Comparison of ENCODE assay signal across 19 cellular contexts in genomic region chr5:9482381-9482780, GRCh38.
DNase-seq lines count a peak whose midpoint lies in the region; ATAC-seq, FAIRE-seq and TF ChIP-seq lines count a peak whose summit lies in the region.
"Had no signal": no experiment of that assay in that cellular context is flagged by ENCODE, and none has a peak within 500 bp of the region (broad histone marks: within the 10 kb centered on the region; RNA-seq: fewer than 3 reads in every experiment).

No MANE protein-coding gene starts in this region.

- no peaks in the 10 kb centered on the region for H3K4me1 ChIP-seq in HEK293 (ENCODE audit: control insufficient read depth, insufficient read depth, low read length)
- peaks cover 35% of the 10 kb centered on the region for H3K4me1 ChIP-seq in SJSA1 (replicated peaks)
- peaks cover 3 to 5% of the 10 kb centered on the region in 2 donors for H3K4me1 ChIP-seq in neuronal stem cell (ENCODE audit: control insufficient read depth in 2 of 2, insufficient read depth in 1 of 2, low read depth in 1 of 2, low read length in 2 of 2)

- no peak for FAIRE-seq in frontal cortex (lab: Jason Lieb, UNC)
- FAIRE-seq: GM12878, GM18507, H1 had no signal

- no peak for TF ChIP-seq CTCF in HEK293 (tag by site-specific recombination; IDR thresholded peaks at IDR 0.05)
- no peak for TF ChIP-seq CTCF in activated CD8-positive, alpha-beta T cell treated with anti-CD3 and anti-CD28 coated beads for 36 hours (IDR thresholded peaks at IDR 0.05)

- no peak overlapping the region for H3K27ac ChIP-seq in HEK293 (ENCODE audit: extremely low read depth, low read depth, low read length)
- H3K27ac ChIP-seq in SJSA1, result peak overlapping the region; percentile 85
- no peak overlapping the region for H3K27ac ChIP-seq in neuronal stem cell (replicated peaks; ENCODE audit: low read length)

- intact Hi-C loops in activated CD8-positive, alpha-beta T cell treated with anti-CD3 and anti-CD28 coated beads for 36 hours (cut with micrococcal nuclease), result no loop called here

- CTCF ChIA-PET in HEK293 (lab: Yijun Ruan, JAX), result no interaction called here
- CTCF ChIA-PET in activated CD8-positive, alpha-beta T cell treated with anti-CD3 and anti-CD28 coated beads for 36 hours (lab: Charles Lee), result no interaction called here

- H3K27me3 ChIP-seq in SJSA1 (replicated peaks), result no peaks in the 10 kb centered on the region
- H3K27me3 ChIP-seq in neuronal stem cell (ENCODE audit: control insufficient read depth in 3 of 3, insufficient read depth in 3 of 3, low read depth in 1 of 3, low read length in 3 of 3), result no peaks in the 10 kb centered on the region

- H3K27ac Mint-ChIP-seq in activated CD8-positive, alpha-beta T cell treated with anti-CD3 and anti-CD28 coated beads for 36 hours, result no peak overlapping the region
- H3K27ac Mint-ChIP-seq: CD4-positive, alpha-beta memory T cell had no signal

- peaks cover 13% of the 10 kb centered on the region for H3K9me3 Mint-ChIP-seq in activated CD8-positive, alpha-beta T cell treated with anti-CD3 and anti-CD28 coated beads for 36 hours

- ATAC-seq in activated CD8-positive, alpha-beta T cell treated with anti-CD3 and anti-CD28 coated beads for 36 hours, result no peak
- no peak for ATAC-seq in HG03196 (IDR thresholded peaks at IDR 0.05; ENCODE audit: unreplicated experiment)
- ATAC-seq: GM12878 had no signal

- no peak overlapping the region for H2AK5ac ChIP-seq in neuronal stem cell (ENCODE audit: low read depth, low read length)

- H3K9me3 ChIP-seq in HEK293 (ENCODE audit: control insufficient read depth, insufficient read depth, low read depth, low read length), result no peaks in the 10 kb centered on the region
- H3K9me3 ChIP-seq in SJSA1 (replicated peaks), result peaks cover 16% of the 10 kb centered on the region
- peaks cover 7 to 18% of the 10 kb centered on the region in 2 donors for H3K9me3 ChIP-seq in neuronal stem cell (replicated peaks in 1 of 2; ENCODE audit: control insufficient read depth in 2 of 2, insufficient read depth in 1 of 2, low read depth in 1 of 2, low read length in 2 of 2)

- no peak overlapping the region for H2BK15ac ChIP-seq in neuronal stem cell (ENCODE audit: low read length)

- H3K4me3 ChIP-seq in HEK293 (ENCODE audit: low read depth, low read length) (no peak overlapping the region), SJSA1 (no peak overlapping the region), neuronal stem cell (ENCODE audit: low read length in 2 of 2) (no peak overlapping the region)
- H3K4me3 ChIP-seq: GM12878 had no signal

- H3K36me3 Mint-ChIP-seq in activated CD8-positive, alpha-beta T cell treated with anti-CD3 and anti-CD28 coated beads for 36 hours (ENCODE audit: low read depth), result no peaks in the 10 kb centered on the region
- H3K36me3 Mint-ChIP-seq: CD4-positive, alpha-beta memory T cell had no signal

- H3K18ac ChIP-seq in neuronal stem cell (ENCODE audit: low read length), result peak overlapping the region; percentile 22

- H4K91ac ChIP-seq in neuronal stem cell (ENCODE audit: low read depth, low read length, poor library complexity), result no peak overlapping the region

- DNase-seq in SJSA1 (ENCODE audit: low read depth in 1 of 2, low spot score in 2 of 2), result no peak
- no peak for DNase-seq in neuronal stem cell (ENCODE audit: low spot score)
- DNase-seq in activated CD8-positive, alpha-beta T cell treated with anti-CD3 and anti-CD28 coated beads for 36 hours, result no peak
- no peak for DNase-seq in frontal cortex (ENCODE audit: low spot score in 2 of 2)
- DNase-seq in NK-92 treated with Interleukin-12 subunit alpha and Interleukin-12 subunit beta, amount 100 ng/mL, for 24 hours (lab: John Stamatoyannopoulos, UW), result no peak
- DNase-seq: C1 segment of cervical spinal cord; CD4-positive, alpha-beta memory T cell; COR-L47; DMS 273 treated with DMSO at 0.1 percent for 48 hours; DMS79; EL; GDM1; H7; HCEC 1CT had no signal

- H2BK5ac ChIP-seq in neuronal stem cell (ENCODE audit: low read length), result no peak overlapping the region

- no peaks in the 10 kb centered on the region for H3K36me3 ChIP-seq in HEK293 (ENCODE audit: control insufficient read depth in 2 of 2, insufficient read depth in 1 of 2, low read length in 2 of 2)
- no peaks in the 10 kb centered on the region for H3K36me3 ChIP-seq in SJSA1
- H3K36me3 ChIP-seq in neuronal stem cell (replicated peaks in 1 of 2; ENCODE audit: control insufficient read depth in 2 of 2, insufficient read depth in 2 of 2, low read length in 2 of 2), result peaks cover 0 to 9% of the 10 kb centered on the region in 2 donors

- WGBS in neuronal stem cell (ENCODE audit: extremely low coverage in 2 of 2, insufficient read length in 2 of 2, insufficient replicate concordance in 1 of 2), 2 donors, result no CpG with 5 or more reads among the region's 2 CpGs

- H3K14ac ChIP-seq in neuronal stem cell (ENCODE audit: low read length), result no peak overlapping the region

- POLR2A ChIA-PET in HEK293 (lab: Yijun Ruan, JAX), result no interaction called here
- POLR2A ChIA-PET in activated CD8-positive, alpha-beta T cell treated with anti-CD3 and anti-CD28 coated beads for 36 hours (lab: Charles Lee), result no interaction called here

- no peak overlapping the region for H2BK12ac ChIP-seq in neuronal stem cell (ENCODE audit: low read length)

- H2AFZ ChIP-seq in neuronal stem cell (ENCODE audit: low read length), result no peak overlapping the region

- H3K27me3 Mint-ChIP-seq in activated CD8-positive, alpha-beta T cell treated with anti-CD3 and anti-CD28 coated beads for 36 hours, result no peaks in the 10 kb centered on the region
- H3K27me3 Mint-ChIP-seq: CD4-positive, alpha-beta memory T cell had no signal

- no peak overlapping the region for H3K4me2 ChIP-seq in neuronal stem cell (ENCODE audit: insufficient read depth, low read length, poor library complexity, severe bottlenecking)

- peaks cover 9% of the 10 kb centered on the region for H3K79me1 ChIP-seq in neuronal stem cell (ENCODE audit: low read depth, low read length)

- H3K23ac ChIP-seq in neuronal stem cell (ENCODE audit: low read depth, low read length, poor library complexity), result no peak overlapping the region

- no peak overlapping the region for H2BK120ac ChIP-seq in neuronal stem cell (ENCODE audit: low read depth, low read length)

- no peak overlapping the region for H3K9ac ChIP-seq in neuronal stem cell (ENCODE audit: low read depth, low read length, poor library complexity)

- no peaks in the 10 kb centered on the region for H3K4me1 Mint-ChIP-seq in activated CD8-positive, alpha-beta T cell treated with anti-CD3 and anti-CD28 coated beads for 36 hours (ENCODE audit: low read depth)
- H3K4me1 Mint-ChIP-seq: CD4-positive, alpha-beta memory T cell had no signal

- no peak overlapping the region for H3K4me3 Mint-ChIP-seq in activated CD8-positive, alpha-beta T cell treated with anti-CD3 and anti-CD28 coated beads for 36 hours
- H3K4me3 Mint-ChIP-seq: CD4-positive, alpha-beta memory T cell had no signal

- no peak overlapping the region for H4K8ac ChIP-seq in neuronal stem cell (ENCODE audit: low read depth, low read length)

- H3K4ac ChIP-seq in neuronal stem cell (ENCODE audit: low read length), result no peak overlapping the region

TF ChIP-seq in HEK293, 187 proteins besides CTCF, POLR2A, EP300 and RAD21:
- TF ChIP-seq ZNF623 (tag by site-specific recombination; IDR thresholded peaks at IDR 0.05) (no peak), RBAK (tag by site-specific recombination; IDR thresholded peaks at IDR 0.05) (no peak), GFI1B (tag by site-specific recombination; IDR thresholded peaks at IDR 0.05) (no peak), ZNF112 (tag by site-specific recombination; IDR thresholded peaks at IDR 0.05) (0 out of 2 replicates have a peak, but pooled peaks have one; percentile 55)
- TF ChIP-seq, protein P1, sequence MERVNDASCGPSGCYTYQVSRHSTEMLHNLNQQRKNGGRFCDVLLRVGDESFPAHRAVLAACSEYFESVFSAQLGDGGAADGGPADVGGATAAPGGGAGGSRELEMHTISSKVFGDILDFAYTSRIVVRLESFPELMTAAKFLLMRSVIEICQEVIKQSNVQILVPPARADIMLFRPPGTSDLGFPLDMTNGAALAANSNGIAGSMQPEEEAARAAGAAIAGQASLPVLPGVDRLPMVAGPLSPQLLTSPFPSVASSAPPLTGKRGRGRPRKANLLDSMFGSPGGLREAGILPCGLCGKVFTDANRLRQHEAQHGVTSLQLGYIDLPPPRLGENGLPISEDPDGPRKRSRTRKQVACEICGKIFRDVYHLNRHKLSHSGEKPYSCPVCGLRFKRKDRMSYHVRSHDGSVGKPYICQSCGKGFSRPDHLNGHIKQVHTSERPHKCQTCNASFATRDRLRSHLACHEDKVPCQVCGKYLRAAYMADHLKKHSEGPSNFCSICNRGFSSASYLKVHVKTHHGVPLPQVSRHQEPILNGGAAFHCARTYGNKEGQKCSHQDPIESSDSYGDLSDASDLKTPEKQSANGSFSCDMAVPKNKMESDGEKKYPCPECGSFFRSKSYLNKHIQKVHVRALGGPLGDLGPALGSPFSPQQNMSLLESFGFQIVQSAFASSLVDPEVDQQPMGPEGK (tag by site-specific recombination; IDR thresholded peaks at IDR 0.05), result no peak
